1 cellular context compared by ENCODE assay signal in genomic region chr14:102591944-102592772, GRCh38.
TF ChIP-seq lines count a peak whose summit lies in the region.

TSS of gene RCOR1 (plus strand) at chr14:102592649. CDS start at chr14:102592887, 238 bp downstream.

TF ChIP-seq in H1, 55 proteins besides CTCF, POLR2A, EP300 and RAD21:
- TF ChIP-seq ASH2L (IDR thresholded peaks at IDR 0.05; ENCODE audit: low read length): peak; percentile 93
- TF ChIP-seq PHF8 (conservative IDR thresholded peaks at IDR 0.05; ENCODE audit: low read depth, low read length): peak; percentile 75
- TF ChIP-seq E2F6 (IDR thresholded peaks at IDR 0.05): peak; percentile 33; the same call in 1 of the 2 replicates
- TF ChIP-seq ATF3 (IDR thresholded peaks at IDR 0.05; ENCODE audit: insufficient read depth, low read depth, low read length): no peak
- TF ChIP-seq FOSL1 (IDR thresholded peaks at IDR 0.05; ENCODE audit: insufficient read depth, low read depth, low read length): no peak
- TF ChIP-seq NANOG (IDR thresholded peaks at IDR 0.05; ENCODE audit: insufficient read depth, low read depth, low read length, poor library complexity, severe bottlenecking): no peak
- TF ChIP-seq CEBPB (IDR thresholded peaks at IDR 0.05; ENCODE audit: low read depth, low read length): no peak
- no peak for TF ChIP-seq ATF2 (IDR thresholded peaks at IDR 0.05; ENCODE audit: low read length)
- TF ChIP-seq TBP (IDR thresholded peaks at IDR 0.05; ENCODE audit: low read depth, low read length): peak; percentile 75
- 0 out of 2 replicates have a peak, but pooled peaks have one; percentile 40 for TF ChIP-seq YY1 (IDR thresholded peaks at IDR 0.05; ENCODE audit: low read depth, low read length)
- TF ChIP-seq SUZ12 (IDR thresholded peaks at IDR 0.05; ENCODE audit: low read length): no peak
- TF ChIP-seq HDAC2 (IDR thresholded peaks at IDR 0.05; ENCODE audit: borderline replicate concordance in 1 of 2, low read depth in 2 of 2, low read length in 2 of 2): peak in 1 of 2 experiments; percentile 38; a peak in 1 of 4 replicates
- TF ChIP-seq KDM5A (IDR thresholded peaks at IDR 0.05; ENCODE audit: low read length): no peak
- TF ChIP-seq CHD2 (IDR thresholded peaks at IDR 0.05; ENCODE audit: low read length): peak; percentile 88
- TF ChIP-seq RBBP5 (IDR thresholded peaks at IDR 0.05; ENCODE audit: borderline replicate concordance, low read depth, low read length): no peak; the same call in 1 of the 2 replicates
- no peak for TF ChIP-seq EZH2 (IDR thresholded peaks at IDR 0.05; ENCODE audit: low read depth, low read length, severe bottlenecking)
- no peak for TF ChIP-seq SRF (IDR thresholded peaks at IDR 0.05; ENCODE audit: low read depth, low read length)
- no peak for TF ChIP-seq JUN (IDR thresholded peaks at IDR 0.05; ENCODE audit: low read depth, low read length)
- TF ChIP-seq SP2 (IDR thresholded peaks at IDR 0.05; ENCODE audit: low read length): peak; percentile 15; the same call in 1 of the 2 replicates
- no peak for TF ChIP-seq BACH1 (IDR thresholded peaks at IDR 0.05; ENCODE audit: low read length)
- peak; percentile 78; the same call in 1 of the 2 replicates for TF ChIP-seq EGR1 (IDR thresholded peaks at IDR 0.05; ENCODE audit: borderline replicate concordance, low read depth, low read length)
- TF ChIP-seq KDM4A (IDR thresholded peaks at IDR 0.05; ENCODE audit: low read depth, low read length, severe bottlenecking): peak; percentile 46
- no peak for TF ChIP-seq RNF2 (IDR thresholded peaks at IDR 0.05; ENCODE audit: borderline replicate concordance, low read depth, low read length, missing control alignments, poor library complexity, severe bottlenecking)
- TF ChIP-seq KDM1A (IDR thresholded peaks at IDR 0.05; ENCODE audit: borderline replicate concordance, low read length): no peak
- no peak for TF ChIP-seq POU5F1 (IDR thresholded peaks at IDR 0.05; ENCODE audit: low read depth, low read length)
- TF ChIP-seq TEAD4 (IDR thresholded peaks at IDR 0.05; ENCODE audit: low read depth, low read length): no peak
- peak; percentile 58 for TF ChIP-seq MAX (IDR thresholded peaks at IDR 0.05)
- TF ChIP-seq SP4 (IDR thresholded peaks at IDR 0.05; ENCODE audit: low read length): 0 out of 2 replicates have a peak, but pooled peaks have one; percentile 62
- TF ChIP-seq CREB1 (IDR thresholded peaks at IDR 0.05): peak; percentile 81
- peak; percentile 45; the same call in 1 of the 2 replicates for TF ChIP-seq SP1 (IDR thresholded peaks at IDR 0.05; ENCODE audit: low read depth, low read length)
- TF ChIP-seq SIN3A (conservative IDR thresholded peaks at IDR 0.05 in 1 of 2, IDR thresholded peaks at IDR 0.05 in 1 of 2; ENCODE audit: low read depth in 1 of 2, low read length in 2 of 2): peak in 1 of 2 experiments; percentile 51; a peak in 1 of 4 replicates
- no peak for TF ChIP-seq JUND (IDR thresholded peaks at IDR 0.05; ENCODE audit: low read length)
- no peak for TF ChIP-seq SAP30 (IDR thresholded peaks at IDR 0.05; ENCODE audit: insufficient read depth, insufficient replicate concordance, low read length)
- TF ChIP-seq CTBP2 (IDR thresholded peaks at IDR 0.05; ENCODE audit: borderline replicate concordance, insufficient read depth, insufficient read length, low read length): no peak
- no peak for TF ChIP-seq USF2 (IDR thresholded peaks at IDR 0.05; ENCODE audit: low read length)
- peak; percentile 87 for TF ChIP-seq TAF1 (IDR thresholded peaks at IDR 0.05; ENCODE audit: low read depth, low read length)
- peak; percentile 94 for TF ChIP-seq POLR2AphosphoS5 (IDR thresholded peaks at IDR 0.05; ENCODE audit: low read depth, low read length)
- TF ChIP-seq CBX8 (IDR thresholded peaks at IDR 0.05; ENCODE audit: borderline replicate concordance, low read depth, low read length): no peak
- no peak for TF ChIP-seq CHD1 (IDR thresholded peaks at IDR 0.05; ENCODE audit: low read depth, low read length)
- no peak for TF ChIP-seq GABPA (IDR thresholded peaks at IDR 0.05; ENCODE audit: borderline replicate concordance, insufficient read depth, low read length)
- peak; percentile 86 for TF ChIP-seq TAF7 (optimal IDR thresholded peaks at IDR 0.05; ENCODE audit: borderline replicate concordance, low read depth, low read length)
- TF ChIP-seq SIX5 (IDR thresholded peaks at IDR 0.05; ENCODE audit: low read depth, low read length): no peak
